ENCODE assay signal across 31 cellular contexts in the genomic region with DNA sequence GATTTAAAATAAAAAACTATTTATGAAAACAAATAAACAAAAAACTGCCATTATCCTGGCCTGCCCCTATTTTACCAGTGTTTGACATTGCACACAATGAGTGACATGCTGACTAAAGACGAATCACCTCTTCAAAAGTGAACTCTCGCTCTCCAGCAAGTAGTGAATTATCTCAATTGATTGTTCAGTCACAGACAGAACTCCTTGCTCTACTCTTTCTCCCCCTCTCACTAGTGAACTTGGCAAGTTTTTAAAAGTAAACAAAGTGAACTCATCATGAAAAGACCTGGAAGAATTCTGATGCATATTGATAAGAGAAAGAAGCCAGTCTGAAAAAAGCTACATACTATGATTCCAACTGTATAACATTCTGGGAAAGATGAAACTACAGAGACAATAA. TPM values are rescaled to one million over a fixed set of nuclear protein-coding genes. Genes with fewer than 3 reads are reported as not detected.
A peak's percentile ranks its signal among the peaks of the same experiment; 100 is the strongest.
DNase-seq lines count a peak whose midpoint lies in the region; ATAC-seq, FAIRE-seq and TF ChIP-seq lines count a peak whose summit lies in the region.
"Had no signal": no experiment of that assay in that cellular context is flagged by ENCODE, and none has a peak within 500 bp of the region (broad histone marks: within the 10 kb centered on the region; RNA-seq: fewer than 3 reads in every experiment).

No MANE protein-coding gene starts in this region.

- no peaks in the 10 kb centered on the region for H3K9me3 ChIP-seq in endothelial cell of umbilical vein (replicated peaks; ENCODE audit: control insufficient read depth, insufficient read depth, low read length)
- H3K9me3 ChIP-seq: gastrocnemius medialis, MG63, sigmoid colon, testis, uterus had no signal

- H3K27ac ChIP-seq in ACC112 (ENCODE audit: low read depth, low read length) = peak overlapping the region; percentile 53
- H3K27ac ChIP-seq in endothelial cell of umbilical vein (ENCODE audit: insufficient read depth, low read depth, low read length) = no peak overlapping the region
- H3K27ac ChIP-seq: C4-2B, gastrocnemius medialis, sigmoid colon, SK-N-MC, testis, uterus, VCaP had no signal

- CTCF ChIA-PET in endothelial cell of umbilical vein (lab: Charles Lee) = interaction anchor here (1.2 kb wide), 1 partner anchor 9 kb away, joined by 4 read pairs; no protein-coding TSS in a partner anchor

- H3K36me3 ChIP-seq in ACC112 (ENCODE audit: insufficient read depth, low read length) = peaks cover 48% of the 10 kb centered on the region
- peaks cover 13 to 25% of the 10 kb centered on the region in 2 experiments for H3K36me3 ChIP-seq in endothelial cell of umbilical vein (ENCODE audit: control insufficient read depth in 2 of 2, extremely low read depth in 1 of 2, insufficient read depth in 2 of 2, low read length in 2 of 2)
- H3K36me3 ChIP-seq: uterus had no signal

- POLR2A ChIA-PET in endothelial cell of umbilical vein (lab: Charles Lee) = no interaction called here

- H3K9ac ChIP-seq in endothelial cell of umbilical vein (replicated peaks; ENCODE audit: extremely low read depth, insufficient read depth, low read length) = no peak overlapping the region

- H3K79me2 ChIP-seq in ACC112 (ENCODE audit: control insufficient read depth, insufficient read depth, low read length, unreplicated experiment) (peaks cover 7% of the 10 kb centered on the region), endothelial cell of umbilical vein (ENCODE audit: control insufficient read depth, insufficient read depth, low read length) (peaks cover 20% of the 10 kb centered on the region)

- peaks cover 3% of the 10 kb centered on the region for H3K9me3 Mint-ChIP-seq in stimulated activated memory B cell treated with anti-CD40 and anti-IgM and Interleukin-4, amounts not matched to agents 10 μg/mL and 1 μg/mL and 100 μg/mL, for 72 hours
- H3K9me3 Mint-ChIP-seq: activated CD4-positive, alpha-beta T cell treated with anti-CD3 and anti-CD28 coated beads, Interleukin-2, amount 10 ng/mL, durations not matched to agents 24 days and 14 days had no signal

- H3K27me3 ChIP-seq in ACC112 (ENCODE audit: insufficient read depth, low read length) = no peaks in the 10 kb centered on the region
- H3K27me3 ChIP-seq in endothelial cell of umbilical vein (ENCODE audit: control insufficient read depth in 2 of 2, insufficient read depth in 2 of 2, low read length in 2 of 2) = no peaks in the 10 kb centered on the region
- H3K27me3 ChIP-seq: gastrocnemius medialis, hepatocyte, MG63, sigmoid colon, testis, uterus had no signal

- H2AFZ ChIP-seq in ACC112 (ENCODE audit: low read length, unreplicated experiment) (no peak overlapping the region), endothelial cell of umbilical vein (ENCODE audit: low read depth, low read length) (no peak overlapping the region)
- H2AFZ ChIP-seq: hepatocyte had no signal

- no peak overlapping the region for H3K4me3 ChIP-seq in ACC112 (ENCODE audit: low read depth, low read length)
- H3K4me3 ChIP-seq in endothelial cell of umbilical vein (replicated peaks in 1 of 3; ENCODE audit: insufficient read depth in 1 of 3, low read depth in 1 of 3, low read length in 3 of 3) = no peak overlapping the region
- H3K4me3 ChIP-seq: gastrocnemius medialis, hepatocyte, MG63, sigmoid colon, SK-N-MC, testis, uterus had no signal

- intact Hi-C loops in endothelial cell of umbilical vein (cut with micrococcal nuclease) = loop anchor here (5.0 kb wide), 1 partner anchor 428 kb away; no protein-coding TSS in a partner anchor

- FAIRE-seq in RCC 7860 (lab: Jason Lieb, UNC) = peak; percentile 40
- FAIRE-seq in endothelial cell of umbilical vein (lab: Jason Lieb, UNC) = no peak
- FAIRE-seq: GM12892, H1 had no signal

- no peak overlapping the region for H3K4me3 Mint-ChIP-seq in stimulated activated memory B cell treated with anti-CD40 and anti-IgM and Interleukin-4, amounts not matched to agents 10 μg/mL and 1 μg/mL and 100 μg/mL, for 72 hours
- H3K4me3 Mint-ChIP-seq: activated CD4-positive, alpha-beta T cell treated with anti-CD3 and anti-CD28 coated beads, Interleukin-2, amount 10 ng/mL, durations not matched to agents 24 days and 14 days; activated naive CD4-positive, alpha-beta T cell treated with anti-CD3 and anti-CD28 coated beads for 36 hours; activated T-cell treated with anti-CD3 and anti-CD28 coated beads, Interleukin-2, amount 50 U/mL, for 72 hours; memory B cell; neural crest cell had no signal

- TF ChIP-seq POLR2A in endothelial cell of umbilical vein (IDR thresholded peaks at IDR 0.05; ENCODE audit: low read depth, low read length) = no peak

- dilution Hi-C loops in endothelial cell of umbilical vein (cut with MboI; ENCODE audit: extremely low pct_ligation_motif_present, low sequenced_read_pairs) = no loop called here

- no peak for ATAC-seq in HG02588 (IDR thresholded peaks at IDR 0.05; ENCODE audit: unreplicated experiment)
- no peak for ATAC-seq in stimulated activated memory B cell treated with anti-CD40 and anti-IgM and Interleukin-4, amounts not matched to agents 10 μg/mL and 1 μg/mL and 100 μg/mL, for 72 hours
- ATAC-seq: activated T-cell treated with anti-CD3 and anti-CD28 coated beads, Interleukin-2, amount 50 U/mL, for 72 hours; gastrocnemius medialis had no signal

- no peak for TF ChIP-seq CTCF in endothelial cell of umbilical vein (IDR thresholded peaks at IDR 0.05; ENCODE audit: extremely low read depth in 1 of 2, insufficient read depth in 1 of 2, low read depth in 1 of 2, low read length in 2 of 2)

- peaks cover 18% of the 10 kb centered on the region for H3K4me1 ChIP-seq in ACC112 (ENCODE audit: control insufficient read depth, insufficient read depth, low read length, unreplicated experiment)
- peaks cover 12% of the 10 kb centered on the region for H3K4me1 ChIP-seq in endothelial cell of umbilical vein (ENCODE audit: control insufficient read depth, extremely low read depth, insufficient read depth, low read length)
- H3K4me1 ChIP-seq: testis, uterus had no signal

- BruUV-seq in endothelial cell of umbilical vein (replicated peaks; lab: Mats Ljungman, UMichigan) = no TSS peak

- peak overlapping the region; percentile 25 for H3K4me2 ChIP-seq in endothelial cell of umbilical vein (ENCODE audit: insufficient read depth, low read length)
- H3K4me2 ChIP-seq: hepatocyte had no signal

- peaks cover 12% of the 10 kb centered on the region for H3K4me1 Mint-ChIP-seq in stimulated activated memory B cell treated with anti-CD40 and anti-IgM and Interleukin-4, amounts not matched to agents 10 μg/mL and 1 μg/mL and 100 μg/mL, for 72 hours

- DNase-seq in EL = peak; percentile 19
- peak; percentile 23 for DNase-seq in RCC 7860 (ENCODE audit: low spot score)
- DNase-seq in endothelial cell of umbilical vein (ENCODE audit: low read depth, low spot score) = peak; percentile 23
- no peak for DNase-seq in GOT3 (lab: John Stamatoyannopoulos, UW)
- no peak for DNase-seq in inferior parietal cortex (ENCODE audit: extremely low spot score)
- DNase-seq: activated CD4-positive, alpha-beta T cell treated with anti-CD3 and anti-CD28 coated beads, Interleukin-2, amount 10 ng/mL, durations not matched to agents 24 days and 14 days; activated naive CD4-positive, alpha-beta T cell treated with anti-CD3 and anti-CD28 coated beads for 36 hours; activated T-cell treated with anti-CD3 and anti-CD28 coated beads, Interleukin-2, amount 50 U/mL, for 72 hours; caudate nucleus; cortex of kidney; gastrocnemius medialis; MG63; NCI-H1105 treated with DMSO at 0.1 percent for 48 hours; NCI-H1930; NCI-H226; posterior cingulate gyrus; sigmoid colon; stimulated activated naive CD4-positive, alpha-beta T cell; testis; uterus had no signal

- H3K27me3 Mint-ChIP-seq in stimulated activated memory B cell treated with anti-CD40 and anti-IgM and Interleukin-4, amounts not matched to agents 10 μg/mL and 1 μg/mL and 100 μg/mL, for 72 hours = no peaks in the 10 kb centered on the region
- H3K27me3 Mint-ChIP-seq: activated CD4-positive, alpha-beta T cell treated with anti-CD3 and anti-CD28 coated beads, Interleukin-2, amount 10 ng/mL, durations not matched to agents 24 days and 14 days; memory B cell had no signal

- H3K9me1 ChIP-seq in endothelial cell of umbilical vein (replicated peaks; ENCODE audit: control insufficient read depth, extremely low read depth, insufficient read depth, low read length) = no peaks in the 10 kb centered on the region

- H3K27ac Mint-ChIP-seq in stimulated activated memory B cell treated with anti-CD40 and anti-IgM and Interleukin-4, amounts not matched to agents 10 μg/mL and 1 μg/mL and 100 μg/mL, for 72 hours = no peak overlapping the region
- H3K27ac Mint-ChIP-seq: activated CD4-positive, alpha-beta T cell treated with anti-CD3 and anti-CD28 coated beads, Interleukin-2, amount 10 ng/mL, durations not matched to agents 24 days and 14 days; activated naive CD4-positive, alpha-beta T cell treated with anti-CD3 and anti-CD28 coated beads for 36 hours; activated T-cell treated with anti-CD3 and anti-CD28 coated beads, Interleukin-2, amount 50 U/mL, for 72 hours; memory B cell had no signal

- peaks cover 2% of the 10 kb centered on the region for H4K20me1 ChIP-seq in endothelial cell of umbilical vein (replicated peaks; ENCODE audit: control insufficient read depth, extremely low read depth, insufficient read depth, low read length)

- H3K36me3 Mint-ChIP-seq in stimulated activated memory B cell treated with anti-CD40 and anti-IgM and Interleukin-4, amounts not matched to agents 10 μg/mL and 1 μg/mL and 100 μg/mL, for 72 hours = peaks cover 31% of the 10 kb centered on the region

TF ChIP-seq in endothelial cell of umbilical vein, 7 proteins besides CTCF, POLR2A, EP300 and RAD21 (continues in another document):
- TF ChIP-seq GATA2 (IDR thresholded peaks at IDR 0.05; ENCODE audit: insufficient read depth, insufficient read length, low read depth, low read length) = peak; percentile 87

RNA-seq across cellular contexts. Expression of a gene that starts 4.7 kb away (rescaled TPM):
- total RNA-seq in endothelial cell of umbilical vein = 26.7 and 29.1 TPM in 2 replicates
- 22.7 and 23.1 TPM in 2 replicates for polyA plus RNA-seq in endothelial cell of umbilical vein
- 16.6 and 24.4 TPM in 2 replicates for polyA plus RNA-seq in endothelial cell of umbilical vein (2011; cell fraction: cytosol; rRNA removed)
- polyA plus RNA-seq in endothelial cell of umbilical vein (2011; cell fraction: nucleus; rRNA removed) = 36.8 and 37.9 TPM in 2 replicates
- 24.0 and 26.5 TPM in 2 replicates for polyA plus RNA-seq in endothelial cell of umbilical vein (2012)
- 14.5 and 16.4 TPM in 2 replicates for polyA minus RNA-seq in endothelial cell of umbilical vein
- 9.8 TPM for polyA minus RNA-seq in endothelial cell of umbilical vein (2011; cell fraction: cytosol; rRNA and poly(A)+ RNA removed)
- 25.7 and 39.7 TPM in 2 replicates for polyA minus RNA-seq in endothelial cell of umbilical vein (2011; cell fraction: nucleus; rRNA and poly(A)+ RNA removed)

RNA-seq across cellular contexts. Expression of a gene that starts 12.3 kb away (rescaled TPM):
- 74.5 and 78.6 TPM in 2 replicates for total RNA-seq in endothelial cell of umbilical vein
- 16.1 and 21.5 TPM in 2 replicates for polyA plus RNA-seq in endothelial cell of umbilical vein
- polyA plus RNA-seq in endothelial cell of umbilical vein (2011; cell fraction: cytosol; rRNA removed) = 19.8 and 20.6 TPM in 2 replicates
- 20.5 and 20.7 TPM in 2 replicates for polyA plus RNA-seq in endothelial cell of umbilical vein (2011; cell fraction: nucleus; rRNA removed)
- polyA plus RNA-seq in endothelial cell of umbilical vein (2012) = 34.1 and 55.5 TPM in 2 replicates
- 34.3 and 40.4 TPM in 2 replicates for polyA minus RNA-seq in endothelial cell of umbilical vein
- polyA minus RNA-seq in endothelial cell of umbilical vein (2011; cell fraction: cytosol; rRNA and poly(A)+ RNA removed) = 9.3 TPM
- polyA minus RNA-seq in endothelial cell of umbilical vein (2011; cell fraction: nucleus; rRNA and poly(A)+ RNA removed) = 62.3 and 75.3 TPM in 2 replicates

Comparison
In these comparisons a context has a peak if more than half of its experiments do, and no peak if none do; other contexts are left out.
1. DNase-seq: peak in EL (single experiment), RCC 7860 (single experiment) and endothelial cell of umbilical vein (single experiment); none in GOT3 (single experiment) and inferior parietal cortex (single experiment).